Comparison of ENCODE assay signal across 10 cellular contexts in genomic region chr4:165331316-165331715, GRCh38. TPM values are rescaled to one million over a fixed set of nuclear protein-coding genes. Genes with fewer than 3 reads are reported as not detected.
DNase-seq lines count a peak whose midpoint lies in the region; ATAC-seq, FAIRE-seq and TF ChIP-seq lines count a peak whose summit lies in the region.
"Had no signal": no experiment of that assay in that cellular context is flagged by ENCODE, and none has a peak within 500 bp of the region (broad histone marks: within the 10 kb centered on the region; RNA-seq: fewer than 3 reads in every experiment).

No MANE protein-coding gene starts in this region.

- H3K4me1 ChIP-seq in fibroblast of lung (ENCODE audit: control insufficient read depth, extremely low read depth, insufficient read depth, low read length) = peaks cover 6% of the 10 kb centered on the region

- peaks cover 5% of the 10 kb centered on the region for H4K20me1 ChIP-seq in fibroblast of lung (ENCODE audit: control insufficient read depth, extremely low read depth, insufficient read depth, low read length)

- H3K27me3 Mint-ChIP-seq in activated T-cell treated with anti-CD3 and anti-CD28 coated beads, Interleukin-2, amount 50 U/mL, for 72 hours (ENCODE audit: low read depth) = no peaks in the 10 kb centered on the region
- H3K27me3 Mint-ChIP-seq in T-helper 2 cell treated with Interferon-gamma antibody and Interleukin-4, amounts not matched to agents 5 μg/mL and 100 μg/mL, for 36 hours (ENCODE audit: low read depth) = no peaks in the 10 kb centered on the region

- no peaks in the 10 kb centered on the region for H3K9me3 ChIP-seq in fibroblast of lung (ENCODE audit: control insufficient read depth, insufficient read depth, low read depth, low read length)

- H3K27me3 ChIP-seq in fibroblast of lung (ENCODE audit: control insufficient read depth, insufficient read depth, low read length) = no peaks in the 10 kb centered on the region

- H3K36me3 ChIP-seq in fibroblast of lung (ENCODE audit: control insufficient read depth, insufficient read depth, low read length) = peaks cover 8% of the 10 kb centered on the region

- peak overlapping the region in 3 of 4 experiments; percentile 49 to 90 (median 86) for H3K4me3 ChIP-seq in fibroblast of lung (replicated peaks in 1 of 4; ENCODE audit: control extremely low read depth in 1 of 4, insufficient read depth in 1 of 4, low read depth in 3 of 4, low read length in 4 of 4)

- ATAC-seq in activated T-cell treated with anti-CD3 and anti-CD28 coated beads, Interleukin-2, amount 50 U/mL, for 72 hours (replicated peaks in 1 of 2) = peak; percentile 8 to 46
- ATAC-seq in stimulated activated effector memory CD8-positive, alpha-beta T cell treated with anti-CD3 and anti-CD28 coated beads, Interleukin-12 subunit alpha, Interleukin-12 subunit beta, amount 100 ng/mL, for 72 hours = peak; percentile 59

- FAIRE-seq in HTR-8/SVneo (lab: Jason Lieb, UNC) = no peak

- peak overlapping the region; percentile 72 to 73 for H3K4me3 Mint-ChIP-seq in activated T-cell treated with anti-CD3 and anti-CD28 coated beads, Interleukin-2, amount 50 U/mL, for 72 hours
- peak overlapping the region; percentile 77 for H3K4me3 Mint-ChIP-seq in T-helper 2 cell treated with Interferon-gamma antibody and Interleukin-4, amounts not matched to agents 5 μg/mL and 100 μg/mL, for 36 hours
- no peak overlapping the region for H3K4me3 Mint-ChIP-seq in stimulated activated effector memory CD8-positive, alpha-beta T cell treated with anti-CD3 and anti-CD28 coated beads, Interleukin-12 subunit alpha, Interleukin-12 subunit beta, amount 100 ng/mL, for 72 hours

- DNase-seq in activated T-cell treated with anti-CD3 and anti-CD28 coated beads, Interleukin-2, amount 50 U/mL, for 72 hours = peak in 1 of 2 donors; percentile 27
- no peak for DNase-seq in activated T-cell treated with anti-CD3 and anti-CD28 coated beads, Interleukin-2, amount 50 U/mL, for 1 hour
- no peak for DNase-seq in T-helper 2 cell treated with Interferon-gamma antibody and Interleukin-4, amounts not matched to agents 5 μg/mL and 100 μg/mL, for 36 hours (ENCODE audit: low spot score)
- peak in 1 of 2 donors; percentile 44 for DNase-seq in fibroblast of lung (ENCODE audit: low read depth in 2 of 2)
- DNase-seq in stimulated activated effector memory CD8-positive, alpha-beta T cell treated with anti-CD3 and anti-CD28 coated beads, Interleukin-12 subunit alpha, Interleukin-12 subunit beta, amount 100 ng/mL, for 72 hours (ENCODE audit: low spot score in 2 of 2) = no peak
- no peak for DNase-seq in T-helper 9 cell
- no peak for DNase-seq in NCI-H2107 (lab: John Stamatoyannopoulos, UW)
- DNase-seq in HTR-8/SVneo (ENCODE audit: insufficient read length, low spot score) = no peak
- DNase-seq: foreskin melanocyte, NCI-H1694 treated with DMSO at 0.1 percent for 48 hours had no signal

- H3K4me2 ChIP-seq in fibroblast of lung (ENCODE audit: extremely low read depth, insufficient read depth, low read length) = peak overlapping the region; percentile 62

- peaks cover 35% of the 10 kb centered on the region for H3K4me1 Mint-ChIP-seq in activated T-cell treated with anti-CD3 and anti-CD28 coated beads, Interleukin-2, amount 50 U/mL, for 72 hours (ENCODE audit: low read depth)
- H3K4me1 Mint-ChIP-seq in T-helper 2 cell treated with Interferon-gamma antibody and Interleukin-4, amounts not matched to agents 5 μg/mL and 100 μg/mL, for 36 hours (ENCODE audit: low read depth) = peaks cover 42% of the 10 kb centered on the region
- H3K4me1 Mint-ChIP-seq in stimulated activated effector memory CD8-positive, alpha-beta T cell treated with anti-CD3 and anti-CD28 coated beads, Interleukin-12 subunit alpha, Interleukin-12 subunit beta, amount 100 ng/mL, for 72 hours = peaks cover 41% of the 10 kb centered on the region

- H3K9me3 Mint-ChIP-seq in activated T-cell treated with anti-CD3 and anti-CD28 coated beads, Interleukin-2, amount 50 U/mL, for 72 hours = no peaks in the 10 kb centered on the region
- H3K9me3 Mint-ChIP-seq in T-helper 2 cell treated with Interferon-gamma antibody and Interleukin-4, amounts not matched to agents 5 μg/mL and 100 μg/mL, for 36 hours = no peaks in the 10 kb centered on the region
- H3K9me3 Mint-ChIP-seq in stimulated activated effector memory CD8-positive, alpha-beta T cell treated with anti-CD3 and anti-CD28 coated beads, Interleukin-12 subunit alpha, Interleukin-12 subunit beta, amount 100 ng/mL, for 72 hours = no peaks in the 10 kb centered on the region

- no peak overlapping the region for H2AFZ ChIP-seq in fibroblast of lung (ENCODE audit: low read length)

- no peak for TF ChIP-seq CTCF in fibroblast of lung (conservative IDR thresholded peaks at IDR 0.05 in 1 of 2, IDR thresholded peaks at IDR 0.05 in 1 of 2; ENCODE audit: low read depth in 1 of 2, low read length in 2 of 2)

- peaks cover 10 to 20% of the 10 kb centered on the region in 2 donors for H3K36me3 Mint-ChIP-seq in activated T-cell treated with anti-CD3 and anti-CD28 coated beads, Interleukin-2, amount 50 U/mL, for 72 hours (ENCODE audit: insufficient read depth in 2 of 2)
- H3K36me3 Mint-ChIP-seq in T-helper 2 cell treated with Interferon-gamma antibody and Interleukin-4, amounts not matched to agents 5 μg/mL and 100 μg/mL, for 36 hours (ENCODE audit: low read depth) = peaks cover 32% of the 10 kb centered on the region
- no peaks in the 10 kb centered on the region for H3K36me3 Mint-ChIP-seq in stimulated activated effector memory CD8-positive, alpha-beta T cell treated with anti-CD3 and anti-CD28 coated beads, Interleukin-12 subunit alpha, Interleukin-12 subunit beta, amount 100 ng/mL, for 72 hours

- H3K79me2 ChIP-seq in fibroblast of lung (ENCODE audit: control insufficient read depth, insufficient read depth, low read length) = peaks cover 83% of the 10 kb centered on the region

- peak overlapping the region; percentile 74 for H3K27ac Mint-ChIP-seq in activated T-cell treated with anti-CD3 and anti-CD28 coated beads, Interleukin-2, amount 50 U/mL, for 72 hours
- H3K27ac Mint-ChIP-seq in T-helper 2 cell treated with Interferon-gamma antibody and Interleukin-4, amounts not matched to agents 5 μg/mL and 100 μg/mL, for 36 hours = peak overlapping the region; percentile 75
- peak overlapping the region; percentile 80 for H3K27ac Mint-ChIP-seq in stimulated activated effector memory CD8-positive, alpha-beta T cell treated with anti-CD3 and anti-CD28 coated beads, Interleukin-12 subunit alpha, Interleukin-12 subunit beta, amount 100 ng/mL, for 72 hours

- H3K9ac ChIP-seq in fibroblast of lung (ENCODE audit: insufficient read depth, low read length) = no peak overlapping the region

- H3K27ac ChIP-seq in fibroblast of lung (ENCODE audit: insufficient read depth, low read length) = no peak overlapping the region

RNA-seq across cellular contexts. Expression of gene MSMO1, which starts 3.8 kb away (rescaled TPM):
- 10 to 100 TPM; 21.0 to 23.7 TPM for total RNA-seq in activated T-cell treated with anti-CD3 and anti-CD28 coated beads, Interleukin-2, amount 50 U/mL, for 72 hours
- 271 and 743 TPM in 2 replicates for total RNA-seq in fibroblast of lung
- polyA plus RNA-seq in fibroblast of lung = 191 and 328 TPM in 2 replicates
- 98.2 and 154 TPM in 2 replicates for polyA plus RNA-seq in fibroblast of lung (2012)
- 33.6 and 38.4 TPM in 2 replicates for polyA minus RNA-seq in fibroblast of lung (ENCODE audit: low replicate concordance)

RNA-seq across cellular contexts. Expression of gene CPE, which starts 47.5 kb away (rescaled TPM):
- not detected for total RNA-seq in activated T-cell treated with anti-CD3 and anti-CD28 coated beads, Interleukin-2, amount 50 U/mL, for 72 hours
- total RNA-seq in fibroblast of lung = 51.7 and 63.2 TPM in 2 replicates
- polyA plus RNA-seq in fibroblast of lung = 20.2 and 45.1 TPM in 2 replicates
- polyA plus RNA-seq in fibroblast of lung (2012) = 11.1 and 33.4 TPM in 2 replicates
- polyA minus RNA-seq in fibroblast of lung (ENCODE audit: low replicate concordance) = 4.0 and 20.7 TPM in 2 replicates

Comparison
In these comparisons a context has a peak if more than half of its experiments do, and no peak if none do; other contexts are left out.
1. RNA of gene MSMO1, which starts 3.8 kb away (total RNA-seq): 271 to 743 TPM in fibroblast of lung; 21.0 to 23.7 TPM in activated T-cell treated with anti-CD3 and anti-CD28 coated beads, Interleukin-2, amount 50 U/mL, for 72 hours; every median in the first group is over 10 times any median in the second.
2. RNA of gene CPE, which starts 47.5 kb away (total RNA-seq): 51.7 to 63.2 TPM in fibroblast of lung; not detected in activated T-cell treated with anti-CD3 and anti-CD28 coated beads, Interleukin-2, amount 50 U/mL, for 72 hours; every median in the first group is over 10 times any median in the second.
3. Peak in every context shown above with its lines, with median percentiles within 50 percentile points of each other: H3K27ac Mint-ChIP-seq.